ENCODE assay signal across 13 cellular contexts in genomic region chr16:23324727-23325126, GRCh38. TPM values are rescaled to one million over a fixed set of nuclear protein-coding genes. Genes with fewer than 3 reads are reported as not detected.
DNase-seq lines count a peak whose midpoint lies in the region; ATAC-seq, FAIRE-seq and TF ChIP-seq lines count a peak whose summit lies in the region.
"Had no signal": no experiment of that assay in that cellular context is flagged by ENCODE, and none has a peak within 500 bp of the region (broad histone marks: within the 10 kb centered on the region; RNA-seq: fewer than 3 reads in every experiment).

No MANE protein-coding gene starts in this region.

- DNase-seq in DMS53 (lab: John Stamatoyannopoulos, UW) (peak; percentile 96), NCI-H146 treated with DMSO at 0.1 percent for 48 hours (lab: John Stamatoyannopoulos, UW; ENCODE audit: unreplicated experiment) (peak; percentile 95), RPMI8226 (peak; percentile 56), lower lobe of right lung (peak; percentile 90), BE2C (no peak), T-helper 9 cell (no peak), HTR-8/SVneo (ENCODE audit: insufficient read length, low spot score) (no peak)
- DNase-seq: activated naive CD8-positive, alpha-beta T cell treated with anti-CD3 and anti-CD28 coated beads for 36 hours had no signal

- FAIRE-seq in HTR-8/SVneo (lab: Jason Lieb, UNC) = no peak
- FAIRE-seq: colon, G401.6, islet of Langerhans had no signal

- ATAC-seq in lower lobe of right lung (peak; percentile 80 to 82), HG02852 (IDR thresholded peaks at IDR 0.05; ENCODE audit: unreplicated experiment) (no peak)

- H3K36me3 ChIP-seq in lower lobe of right lung (no peaks in the 10 kb centered on the region), BE2C (no peaks in the 10 kb centered on the region)

- H3K4me1 ChIP-seq in lower lobe of right lung (peaks cover 24% of the 10 kb centered on the region), BE2C (no peaks in the 10 kb centered on the region)

- H3K27me3 ChIP-seq in lower lobe of right lung (ENCODE audit: low read depth) = no peaks in the 10 kb centered on the region
- H3K27me3 ChIP-seq in BE2C = peaks cover 7% of the 10 kb centered on the region; the same call in 1 of the 2 replicates

- H3K27ac ChIP-seq in lower lobe of right lung = peak overlapping the region; percentile 10

- TF ChIP-seq CTCF in lower lobe of right lung (IDR thresholded peaks at IDR 0.05) = no peak
- no peak for TF ChIP-seq CTCF in BE2C (IDR thresholded peaks at IDR 0.05; ENCODE audit: low read depth, low read length)

- H3K4me3 ChIP-seq in lower lobe of right lung (no peak overlapping the region), BE2C (ENCODE audit: low read depth, low read length) (no peak overlapping the region)

- H3K9me3 ChIP-seq in lower lobe of right lung = no peaks in the 10 kb centered on the region
- H3K9me3 ChIP-seq in BE2C = no peaks in the 10 kb centered on the region

- intact Hi-C loops in lower lobe of right lung (cut with DNase I) = no loop called here

RNA-seq across cellular contexts. Expression of gene SCNN1B, which starts 22.6 kb away (rescaled TPM):
- total RNA-seq in lower lobe of right lung = 38.3 TPM
- not detected for polyA plus RNA-seq in BE2C (2012; ENCODE audit: insufficient read depth, insufficient read length, low read depth)
- total RNA-seq: activated naive CD8-positive, alpha-beta T cell treated with anti-CD3 and anti-CD28 coated beads for 36 hours; fibroblast of villous mesenchyme had no signal

Comparison
In these comparisons a context has a peak if more than half of its experiments do, and no peak if none do; other contexts are left out.
1. DNase-seq: peak in DMS53 (single experiment), NCI-H146 treated with DMSO at 0.1 percent for 48 hours (single experiment), RPMI8226 (single experiment) and lower lobe of right lung (single experiment); none in BE2C (single experiment), T-helper 9 cell (single experiment) and HTR-8/SVneo (single experiment).